Comparison of ENCODE assay signal across 16 cellular contexts in the genomic region with DNA sequence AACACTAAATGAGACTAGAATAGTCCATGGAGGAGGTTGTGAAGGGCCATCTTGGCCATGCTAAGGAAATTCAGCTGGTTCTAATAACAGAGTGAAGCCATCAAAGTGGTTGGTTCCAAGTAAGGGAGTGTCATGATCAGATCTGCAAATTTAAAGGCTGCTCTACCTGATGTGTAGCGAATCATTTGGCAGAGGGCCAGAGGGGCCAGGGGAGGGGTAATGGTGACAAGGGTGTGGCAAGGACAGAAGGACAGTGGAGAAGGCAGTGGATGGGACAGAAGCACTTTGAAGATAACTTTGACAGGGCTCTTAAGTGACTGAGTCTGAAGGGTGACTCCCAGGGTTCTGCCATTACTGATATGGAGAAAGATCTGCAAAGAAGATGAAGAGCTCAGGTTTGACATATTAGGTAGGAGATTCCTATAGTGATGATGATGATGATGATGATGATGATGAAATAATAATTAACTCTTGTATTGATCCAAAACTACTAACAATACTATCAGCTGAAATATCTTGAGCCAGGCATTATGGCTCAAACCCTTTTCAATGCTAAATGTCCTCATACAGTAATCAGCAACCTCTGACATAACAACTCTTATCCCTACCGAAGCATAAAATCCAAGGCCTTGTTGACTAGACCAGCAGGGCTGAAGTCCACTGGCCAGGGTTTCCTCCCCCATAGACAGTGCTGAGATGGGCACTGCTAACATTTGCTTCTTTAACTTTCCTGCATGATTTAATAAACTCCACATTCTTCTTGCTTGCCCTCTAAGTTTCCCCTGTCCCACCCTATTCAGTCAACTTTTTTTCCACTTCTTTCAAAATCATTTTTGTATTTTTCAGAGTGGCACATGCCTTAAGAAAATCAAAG.
"Had no signal": no experiment of that assay in that cellular context is flagged by ENCODE, and none has a peak within 500 bp of the region (broad histone marks: within the 10 kb centered on the region; RNA-seq: fewer than 3 reads in every experiment).

No MANE protein-coding gene starts in this region.

- H3K4me3 ChIP-seq: heart left ventricle, tibial nerve, vagina had no signal

- H3K79me2 ChIP-seq: parathyroid adenoma had no signal

- H3K27ac Mint-ChIP-seq: stimulated activated naive B cell treated with anti-CD40 and anti-IgM and Interleukin-4, amounts not matched to agents 10 μg/mL and 1 μg/mL and 100 μg/mL, for 72 hours had no signal

- H3K9me3 ChIP-seq: heart left ventricle, neutrophil, tibial nerve, vagina had no signal

- H3K4me1 ChIP-seq: heart left ventricle, parathyroid adenoma, tibial nerve, vagina had no signal

- H3K4me3 Mint-ChIP-seq: stimulated activated naive B cell treated with anti-CD40 and anti-IgM and Interleukin-4, amounts not matched to agents 10 μg/mL and 1 μg/mL and 100 μg/mL, for 72 hours had no signal

- H3K9me3 Mint-ChIP-seq: activated naive CD4-positive, alpha-beta T cell treated with anti-CD3 and anti-CD28 coated beads, Interleukin-2, amount 50 U/mL, for 72 hours; stimulated activated naive B cell treated with anti-CD40 and anti-IgM and Interleukin-4, amounts not matched to agents 10 μg/mL and 1 μg/mL and 100 μg/mL, for 72 hours had no signal

- H3K27me3 ChIP-seq: brain microvascular endothelial cell, heart left ventricle, neutrophil, tibial nerve, vagina had no signal

- H3K9ac ChIP-seq: parathyroid adenoma had no signal

- H3K4me1 Mint-ChIP-seq: stimulated activated naive B cell treated with anti-CD40 and anti-IgM and Interleukin-4, amounts not matched to agents 10 μg/mL and 1 μg/mL and 100 μg/mL, for 72 hours had no signal

- DNase-seq: activated CD4-positive, alpha-beta T cell treated with anti-CD3 and anti-CD28 coated beads, Interleukin-2, amount 50 U/mL, for 48 hours; activated effector memory CD4-positive, alpha-beta T cell treated with Interleukin-2 at 50 U/mL for 16 hours; activated T-cell treated with anti-CD3 and anti-CD28 coated beads, Interleukin-2, amount 50 U/mL, for 1 hour; brain microvascular endothelial cell; cerebellar nuclear complex; dermis blood vessel endothelial cell; heart left ventricle; left cardiac atrium; stimulated activated naive B cell treated with anti-CD40 and anti-IgM and Interleukin-4, amounts not matched to agents 10 μg/mL and 1 μg/mL and 100 μg/mL, for 72 hours; WERI-Rb-1 had no signal

- ATAC-seq: activated naive CD4-positive, alpha-beta T cell treated with anti-CD3 and anti-CD28 coated beads, Interleukin-2, amount 50 U/mL, for 72 hours; heart left ventricle; left cardiac atrium; stimulated activated naive B cell treated with anti-CD40 and anti-IgM and Interleukin-4, amounts not matched to agents 10 μg/mL and 1 μg/mL and 100 μg/mL, for 72 hours had no signal

- H3K27me3 Mint-ChIP-seq: stimulated activated naive B cell treated with anti-CD40 and anti-IgM and Interleukin-4, amounts not matched to agents 10 μg/mL and 1 μg/mL and 100 μg/mL, for 72 hours had no signal

- H2AFZ ChIP-seq: parathyroid adenoma had no signal

- H3K27ac ChIP-seq: brain microvascular endothelial cell, epithelial cell of prostate, heart left ventricle, neutrophil, parathyroid adenoma, tibial nerve, vagina, WERI-Rb-1 had no signal
